In genomic region chr17:40317345-40317873, GRCh38 we compare ENCODE assay signal across 7 cellular contexts. TPM values are rescaled to one million over a fixed set of nuclear protein-coding genes. Genes with fewer than 3 reads are reported as not detected.
A peak's percentile ranks its signal among the peaks of the same experiment; 100 is the strongest.
DNase-seq lines count a peak whose midpoint lies in the region; ATAC-seq and TF ChIP-seq lines count a peak whose summit lies in the region.

No MANE protein-coding gene starts in this region.

- peak overlapping the region; percentile 90 to 99 (median 94) for H3K4me3 ChIP-seq in esophagus muscularis mucosa

- TF ChIP-seq EP300 in esophagus muscularis mucosa (IDR thresholded peaks at IDR 0.05) = no peak

- H3K36me3 Mint-ChIP-seq in naive thymus-derived CD8-positive, alpha-beta T cell = no peaks in the 10 kb centered on the region

- TF ChIP-seq CTCF in esophagus muscularis mucosa (IDR thresholded peaks at IDR 0.05) = peak; percentile 41 to 64 (median 42)

- H3K27ac ChIP-seq in esophagus muscularis mucosa (replicated peaks in 1 of 4) = peak overlapping the region; percentile 94 to 98 (median 96)

- no peaks in the 10 kb centered on the region for H3K27me3 ChIP-seq in esophagus muscularis mucosa

- no peaks in the 10 kb centered on the region for H3K9me3 Mint-ChIP-seq in naive thymus-derived CD8-positive, alpha-beta T cell

- no peak for TF ChIP-seq POLR2A in esophagus muscularis mucosa (IDR thresholded peaks at IDR 0.05; ENCODE audit: low read depth)

- ATAC-seq in naive thymus-derived CD8-positive, alpha-beta T cell = no peak
- ATAC-seq in GM19035 (IDR thresholded peaks at IDR 0.05; ENCODE audit: unreplicated experiment) = no peak
- no peak for ATAC-seq in HG03139 (IDR thresholded peaks at IDR 0.05; ENCODE audit: unreplicated experiment)

- H3K4me1 Mint-ChIP-seq in naive thymus-derived CD8-positive, alpha-beta T cell = peaks cover 48 to 73% (median 59%) of the 10 kb centered on the region in 4 donors

- H3K36me3 ChIP-seq in ES-I3 (ENCODE audit: insufficient read depth, low read length) (no peaks in the 10 kb centered on the region), esophagus muscularis mucosa (no peaks in the 10 kb centered on the region)

- peak; percentile 38 to 48 for DNase-seq in Kasumi-1 (lab: John Stamatoyannopoulos, UW)
- DNase-seq in activated CD4-positive, alpha-beta T cell treated with anti-CD3 and anti-CD28 coated beads, Interleukin-2, amount 50 U/mL, for 1 hour = peak; percentile 55
- DNase-seq in esophagus muscularis mucosa (ENCODE audit: extremely low spot score) = no peak
- DNase-seq in naive thymus-derived CD8-positive, alpha-beta T cell = peak in 3 of 10 donors; percentile 37 to 64 (median 38)

- intact Hi-C loops in esophagus muscularis mucosa (cut with DNase I) = loop anchor here (2.0 kb wide), 1 partner anchor 25 kb away; no protein-coding TSS in a partner anchor

- POLR2A ChIA-PET in naive thymus-derived CD8-positive, alpha-beta T cell (lab: Charles Lee) = interaction anchor here (0.5 to 28.1 kb wide), 10 partner anchors 5 to 856 kb away, joined by 3 to 458 read pairs (median 4); partner anchors contain the start of genes CDK12, RARA and TOP2A

- H3K4me1 ChIP-seq in ES-I3 (ENCODE audit: insufficient read depth, low read length) = peaks cover 28% of the 10 kb centered on the region
- H3K4me1 ChIP-seq in esophagus muscularis mucosa = peaks cover 92 to 95% (median 94%) of the 10 kb centered on the region in 4 donors

- peaks cover 0 to under 1% (median 0%) of the 10 kb centered on the region in 5 donors for H3K27me3 Mint-ChIP-seq in naive thymus-derived CD8-positive, alpha-beta T cell

- H3K4me3 Mint-ChIP-seq in naive thymus-derived CD8-positive, alpha-beta T cell = peak overlapping the region; percentile 83 to 97 (median 96)

- peak overlapping the region; percentile 47; the same call in 1 of the 2 replicates for H3K9ac ChIP-seq in ES-I3 (ENCODE audit: low read depth, low read length)

- H3K27ac Mint-ChIP-seq in naive thymus-derived CD8-positive, alpha-beta T cell = peak overlapping the region; percentile 94 to 100 (median 99)

- WGBS in esophagus muscularis mucosa = under 1% methylated on average over 6 of the region's 6 CpGs

- H3K9me3 ChIP-seq in ES-I3 (ENCODE audit: control insufficient read depth, insufficient read depth, low read length) = no peaks in the 10 kb centered on the region
- H3K9me3 ChIP-seq in esophagus muscularis mucosa = no peaks in the 10 kb centered on the region

RNA-seq across cellular contexts. Expression of gene RARA, which starts 8.4 kb away (rescaled TPM):
- total RNA-seq in esophagus muscularis mucosa = 10 to 100 TPM; 26.2 to 53.5 (median 52.2) TPM
- 10 to 100 TPM; 39.2 to 39.9 TPM for total RNA-seq in naive thymus-derived CD8-positive, alpha-beta T cell
- polyA plus RNA-seq in naive thymus-derived CD8-positive, alpha-beta T cell = 10 to 100 TPM in 1 of 3 donors, 1 to 10 TPM in 2; 7.2 to 12.4 (median 9.0) TPM

RNA-seq across cellular contexts. Expression of gene CDC6, which starts 29.7 kb away (rescaled TPM):
- under 1 TPM; 0.32 to 0.83 (median 0.44) TPM for total RNA-seq in esophagus muscularis mucosa
- total RNA-seq in naive thymus-derived CD8-positive, alpha-beta T cell = 1 to 10 TPM; 1.5 to 1.6 TPM
- under 1 TPM in 1 of 3 donors, not detected in 2; 0.08 TPM for polyA plus RNA-seq in naive thymus-derived CD8-positive, alpha-beta T cell

RNA-seq across cellular contexts. Expression of gene GJD3, which starts 47.1 kb away (rescaled TPM):
- total RNA-seq in esophagus muscularis mucosa = under 1 TPM in 2 of 4 donors, not detected in 2; 0.40 to 0.50 TPM
- not detected for total RNA-seq in naive thymus-derived CD8-positive, alpha-beta T cell
- not detected for polyA plus RNA-seq in naive thymus-derived CD8-positive, alpha-beta T cell
